ENCODE assay signal across 7 cellular contexts in the genomic region with DNA sequence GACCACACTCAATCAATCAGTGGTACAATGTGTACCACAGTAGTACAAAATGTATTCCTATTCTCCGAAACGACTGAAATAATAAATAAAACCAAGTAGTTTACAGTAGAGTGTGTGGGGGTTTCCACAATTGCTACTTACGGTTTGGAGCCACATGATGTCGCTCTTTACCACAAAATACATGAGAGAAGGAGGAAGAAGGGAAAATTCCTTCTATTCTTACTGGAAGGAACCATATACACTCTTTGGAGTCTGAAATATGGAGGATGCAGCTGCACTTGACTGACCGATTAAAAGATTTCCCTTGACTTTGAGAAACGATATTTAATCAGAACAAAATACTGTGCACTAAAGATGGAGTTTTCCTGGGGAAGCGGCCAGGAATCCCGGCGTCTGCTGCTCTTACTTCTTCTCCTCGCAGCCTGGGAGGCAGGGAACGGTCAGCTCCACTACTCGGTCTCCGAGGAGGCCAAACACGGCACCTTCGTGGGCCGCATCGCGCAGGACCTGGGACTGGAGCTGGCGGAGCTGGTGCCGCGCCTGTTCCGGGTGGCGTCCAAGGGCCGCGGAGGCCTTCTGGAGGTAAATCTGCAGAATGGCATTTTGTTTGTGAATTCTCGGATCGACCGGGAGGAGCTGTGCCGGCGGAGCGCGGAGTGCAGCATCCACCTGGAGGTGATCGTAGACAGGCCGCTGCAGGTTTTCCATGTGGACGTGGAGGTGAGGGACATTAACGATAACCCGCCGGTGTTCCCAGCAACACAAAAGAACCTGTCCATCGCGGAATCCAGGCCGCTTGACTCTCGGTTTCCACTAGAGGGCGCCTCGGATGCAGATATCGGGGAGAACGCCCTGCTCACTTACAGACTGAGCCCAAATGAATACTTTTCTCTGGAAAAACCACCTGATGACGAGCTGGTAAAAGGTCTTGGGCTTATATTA. TPM values are rescaled to one million over a fixed set of nuclear protein-coding genes. Genes with fewer than 3 reads are reported as not detected.
A peak's percentile ranks its signal among the peaks of the same experiment; 100 is the strongest.
DNase-seq lines count a peak whose midpoint lies in the region; ATAC-seq, FAIRE-seq and TF ChIP-seq lines count a peak whose summit lies in the region.

A gene (plus strand): TSS at position 235 of the 942 bp plus-strand sequence.

- H3K18ac ChIP-seq in trophoblast cell (ENCODE audit: low read length), result peak within 1 kb of the TSS; percentile 21

- H3K4me1 ChIP-seq in trophoblast cell (ENCODE audit: control insufficient read depth in 1 of 2, insufficient read depth in 2 of 2, low read length in 2 of 2), result no peaks in the 10 kb centered on the region

- H3K27ac ChIP-seq in trophoblast cell (ENCODE audit: low read depth, low read length), result no peak within 1 kb of the TSS

- peak; percentile 71 for FAIRE-seq in H54 (lab: Jason Lieb, UNC)

- H3K79me1 ChIP-seq in trophoblast cell (ENCODE audit: low read length), result peaks cover 2% of the 10 kb centered on the region

- H4K12ac ChIP-seq in trophoblast cell (ENCODE audit: low read depth, low read length), result peak within 1 kb of the TSS; percentile 65

- ATAC-seq in HG03457 (IDR thresholded peaks at IDR 0.05; ENCODE audit: unreplicated experiment), result no peak
- no peak for ATAC-seq in HG02852 (IDR thresholded peaks at IDR 0.05; ENCODE audit: unreplicated experiment)

- H2AFZ ChIP-seq in trophoblast cell (ENCODE audit: insufficient read depth, low read length, poor library complexity), result peak within 1 kb of the TSS; percentile 77

- peak within 1 kb of the TSS; percentile 28 for H3K14ac ChIP-seq in trophoblast cell (ENCODE audit: low read length)

- peak; percentile 38 for TF ChIP-seq CTCF in fibroblast of villous mesenchyme (IDR thresholded peaks at IDR 0.05; ENCODE audit: insufficient read depth, low read depth, low read length)

- peak within 1 kb of the TSS; percentile 70 for H3K4me2 ChIP-seq in trophoblast cell (ENCODE audit: low read length)

- no peaks in the 10 kb centered on the region for H3K79me2 ChIP-seq in trophoblast cell (ENCODE audit: control insufficient read depth, insufficient read depth, low read length, poor library complexity)

- H3K9me3 ChIP-seq in trophoblast cell (ENCODE audit: insufficient read depth, low read depth, low read length), result peaks cover 24% of the 10 kb centered on the region

- H2BK5ac ChIP-seq in trophoblast cell (ENCODE audit: low read depth, low read length, poor library complexity), result no peak within 1 kb of the TSS

- H2AK5ac ChIP-seq in trophoblast cell (ENCODE audit: low read length), result no peak within 1 kb of the TSS

- WGBS in trophoblast cell (ENCODE audit: extremely low coverage, insufficient coverage, insufficient read length), result no CpG with 5 or more reads among the region's 47 CpGs

- H2BK120ac ChIP-seq in trophoblast cell (ENCODE audit: insufficient read depth, low read length, poor library complexity), result no peak within 1 kb of the TSS

- TF ChIP-seq POLR2A in H54 (IDR thresholded peaks at IDR 0.05; ENCODE audit: low read depth, low read length), result no peak

- H3K9ac ChIP-seq in trophoblast cell (ENCODE audit: low read length), result peak within 1 kb of the TSS; percentile 74

- no peak within 1 kb of the TSS for H3K23ac ChIP-seq in trophoblast cell (ENCODE audit: low read length)

- no peak within 1 kb of the TSS for H2BK12ac ChIP-seq in trophoblast cell (ENCODE audit: low read length)

- H3K36me3 ChIP-seq in trophoblast cell (ENCODE audit: control insufficient read depth in 1 of 2, insufficient read depth in 2 of 2, low read length in 2 of 2), result peaks cover 2 to 6% of the 10 kb centered on the region in 2 experiments

- peak within 1 kb of the TSS; percentile 77 for H4K8ac ChIP-seq in trophoblast cell (ENCODE audit: low read depth, low read length)

- H3K4ac ChIP-seq in trophoblast cell (ENCODE audit: low read depth, low read length), result no peak within 1 kb of the TSS

- peak within 1 kb of the TSS; percentile 32 for H3K4me3 ChIP-seq in fibroblast of villous mesenchyme (ENCODE audit: low read depth, low read length)
- H3K4me3 ChIP-seq in trophoblast cell (ENCODE audit: low read depth, low read length), result peak within 1 kb of the TSS; percentile 80

- no peak within 1 kb of the TSS for H4K91ac ChIP-seq in trophoblast cell (ENCODE audit: low read depth, low read length)

- DNase-seq in H54 (ENCODE audit: insufficient read length, low spot score) (no peak), OCI-M1 (lab: John Stamatoyannopoulos, UW) (peak; percentile 8), fibroblast of villous mesenchyme (ENCODE audit: low read depth) (peak; percentile 19), trophoblast cell (peak in 1 of 2 donors; percentile 2), dedifferentiated amniotic fluid mesenchymal stem cell (ENCODE audit: extremely low spot score) (no peak)

- H3K27me3 ChIP-seq in trophoblast cell (ENCODE audit: insufficient read depth, low read length), result no peaks in the 10 kb centered on the region

RNA-seq across cellular contexts. Expression of the gene that starts here (rescaled TPM):
- total RNA-seq in fibroblast of villous mesenchyme, result 0.32 and 0.43 TPM in 2 replicates
- 1.8 and 1.9 TPM in 2 replicates for polyA plus RNA-seq in trophoblast cell (2013)

Comparison
In these comparisons a context has a peak if more than half of its experiments do, and no peak if none do; other contexts are left out.
1. Peak in DNase-seq and H3K4me3 ChIP-seq in fibroblast of villous mesenchyme; RNA of the gene not detected or under 1 TPM.